Comparison of ENCODE assay signal across 16 cellular contexts in the genomic region with DNA sequence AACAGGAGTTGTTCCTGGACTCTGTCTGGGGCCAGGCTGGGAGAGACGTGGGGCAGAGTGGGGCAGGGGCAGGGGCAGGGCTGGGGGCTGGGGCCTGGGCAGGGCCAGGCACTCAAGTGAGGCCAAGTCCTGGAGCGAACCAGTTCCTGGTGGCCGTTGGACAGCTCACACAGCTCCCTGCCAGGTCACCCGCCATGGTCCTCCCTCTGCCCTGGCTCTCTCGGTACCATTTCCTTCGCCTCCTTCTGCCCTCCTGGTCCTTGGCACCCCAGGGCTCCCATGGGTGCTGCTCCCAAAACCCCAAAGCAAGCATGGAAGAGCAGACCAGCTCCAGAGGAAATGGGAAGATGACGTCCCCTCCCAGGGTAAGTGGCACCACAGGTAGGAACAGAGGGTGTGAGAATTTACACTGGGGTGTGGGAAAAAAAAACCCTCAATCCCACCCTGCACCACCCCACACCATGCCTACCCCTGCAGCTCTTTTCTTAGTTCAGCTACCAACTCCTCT. TPM values are rescaled to one million over a fixed set of nuclear protein-coding genes. Genes with fewer than 3 reads are reported as not detected.
DNase-seq lines count a peak whose midpoint lies in the region; ATAC-seq and TF ChIP-seq lines count a peak whose summit lies in the region.
"Had no signal": no experiment of that assay in that cellular context is flagged by ENCODE, and none has a peak within 500 bp of the region (broad histone marks: within the 10 kb centered on the region; RNA-seq: fewer than 3 reads in every experiment).

A gene with protein sequence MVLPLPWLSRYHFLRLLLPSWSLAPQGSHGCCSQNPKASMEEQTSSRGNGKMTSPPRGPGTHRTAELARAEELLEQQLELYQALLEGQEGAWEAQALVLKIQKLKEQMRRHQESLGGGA (plus strand): TSS at position 142 of the 508 bp plus-strand sequence. CDS start 53 bp downstream, at position 195.

- H3K9me3 ChIP-seq in Panc1 (ENCODE audit: control insufficient read depth, insufficient read depth, low read depth, low read length) (no peaks in the 10 kb centered on the region), psoas muscle (no peaks in the 10 kb centered on the region)

- TF ChIP-seq CTCF in Panc1 (IDR thresholded peaks at IDR 0.05), result no peak
- TF ChIP-seq CTCF in psoas muscle (IDR thresholded peaks at IDR 0.05), result no peak

- POLR2A ChIA-PET in Panc1 (lab: Charles Lee), result no interaction called here

- H3K27me3 ChIP-seq in Panc1 (ENCODE audit: control insufficient read depth, insufficient read depth, low read length), result no peaks in the 10 kb centered on the region
- H3K27me3 ChIP-seq in psoas muscle (ENCODE audit: insufficient read depth in 3 of 3, low read length in 2 of 3), result no peaks in the 10 kb centered on the region

- H3K27ac ChIP-seq in Panc1 (ENCODE audit: low read length) (no peak within 1 kb of the TSS), psoas muscle (no peak within 1 kb of the TSS)

- WGBS in psoas muscle, 3 donors, result 45 to 63% (median 61%) methylated on average over 5 to 7 of the region's 7 CpGs

- H3K4me1 Mint-ChIP-seq in activated CD8-positive, alpha-beta memory T cell treated with anti-CD3 and anti-CD28 coated beads, Interleukin-2, amount 10 ng/mL, durations not matched to agents 7 days and 5 days, result peaks cover 8% of the 10 kb centered on the region

- CTCF ChIA-PET in activated CD8-positive, alpha-beta memory T cell treated with anti-CD3 and anti-CD28 coated beads, Interleukin-2, amount 10 ng/mL, durations not matched to agents 7 days and 5 days (lab: Charles Lee), result interaction anchor here (1.5 kb wide), 1 partner anchor 12 kb away, joined by 5 read pairs; a partner anchor contains a TSS
- CTCF ChIA-PET in Panc1 (lab: Charles Lee), result no interaction called here

- no peak for DNase-seq in activated CD8-positive, alpha-beta memory T cell treated with anti-CD3 and anti-CD28 coated beads, Interleukin-2, amount 10 ng/mL, durations not matched to agents 7 days and 5 days
- no peak for DNase-seq in activated CD8-positive, alpha-beta memory T cell treated with anti-CD3 and anti-CD28 coated beads, Interleukin-2, amount 50 U/mL, for 4 hours
- DNase-seq in Panc1 (ENCODE audit: low read depth, low spot score), result no peak
- no peak for DNase-seq in psoas muscle
- DNase-seq in NCI-H187 treated with DMSO at 0.1 percent for 48 hours (lab: John Stamatoyannopoulos, UW), result no peak
- no peak for DNase-seq in OCI-M2 (lab: John Stamatoyannopoulos, UW; ENCODE audit: unreplicated experiment)
- DNase-seq: effector CD4-positive, alpha-beta T cell; glutamatergic neuron; midbrain; NCI-H1694 treated with DMSO at 0.1 percent for 48 hours; SHP77 treated with DMSO at 0.1 percent for 48 hours had no signal

- in situ Hi-C loops in Panc1 (cut with HindIII; ENCODE audit: low pct_unique_long_range_greater_than_20kb, low sequenced_read_pairs), result no loop called here

- no TSS peak for BruUV-seq in Panc1 (replicated peaks; lab: Mats Ljungman, UMichigan)

- H3K36me3 ChIP-seq in Panc1 (ENCODE audit: control insufficient read depth, insufficient read depth, low read length) (peaks cover 20% of the 10 kb centered on the region; the same call in 1 of the 2 replicates), psoas muscle (ENCODE audit: insufficient read depth in 1 of 2, low read depth in 1 of 2) (peaks cover 10 to 45% of the 10 kb centered on the region in 2 donors)

- intact Hi-C loops in Panc1 (cut with micrococcal nuclease; ENCODE audit: unreplicated experiment), result no loop called here
- intact Hi-C loops in psoas muscle (cut with DNase I), result no loop called here

- H3K4me1 ChIP-seq in Panc1 (ENCODE audit: control insufficient read depth, insufficient read depth, low read length) (peaks cover 4% of the 10 kb centered on the region; the same call in 1 of the 2 replicates), psoas muscle (no peaks in the 10 kb centered on the region)

- peak; percentile 19 for ATAC-seq in activated CD8-positive, alpha-beta memory T cell treated with anti-CD3 and anti-CD28 coated beads, Interleukin-2, amount 10 ng/mL, durations not matched to agents 7 days and 5 days
- peak; percentile 63 for ATAC-seq in Panc1
- peak; percentile 33 for ATAC-seq in esophagus mucosa
- ATAC-seq in psoas muscle, result peak; percentile 28 to 55 (median 40)
- ATAC-seq in GM21825 (IDR thresholded peaks at IDR 0.05; ENCODE audit: unreplicated experiment), result no peak

- no peak within 1 kb of the TSS for H3K27ac Mint-ChIP-seq in activated CD8-positive, alpha-beta memory T cell treated with anti-CD3 and anti-CD28 coated beads, Interleukin-2, amount 10 ng/mL, durations not matched to agents 7 days and 5 days
- H3K27ac Mint-ChIP-seq: activated naive CD4-positive, alpha-beta T cell treated with anti-CD3 and anti-CD28 coated beads, Interleukin-2, amount 50 U/mL, for 24 hours had no signal

- H3K36me3 Mint-ChIP-seq in activated CD8-positive, alpha-beta memory T cell treated with anti-CD3 and anti-CD28 coated beads, Interleukin-2, amount 10 ng/mL, durations not matched to agents 7 days and 5 days, result peaks cover 35% of the 10 kb centered on the region

- no peaks in the 10 kb centered on the region for H3K9me3 Mint-ChIP-seq in activated CD8-positive, alpha-beta memory T cell treated with anti-CD3 and anti-CD28 coated beads, Interleukin-2, amount 10 ng/mL, durations not matched to agents 7 days and 5 days (ENCODE audit: low read depth)
- H3K9me3 Mint-ChIP-seq: activated naive CD4-positive, alpha-beta T cell treated with anti-CD3 and anti-CD28 coated beads, Interleukin-2, amount 50 U/mL, for 24 hours had no signal

- H3K27me3 Mint-ChIP-seq in activated CD8-positive, alpha-beta memory T cell treated with anti-CD3 and anti-CD28 coated beads, Interleukin-2, amount 10 ng/mL, durations not matched to agents 7 days and 5 days, result no peaks in the 10 kb centered on the region
- H3K27me3 Mint-ChIP-seq: activated naive CD4-positive, alpha-beta T cell treated with anti-CD3 and anti-CD28 coated beads, Interleukin-2, amount 50 U/mL, for 24 hours had no signal

- H3K4me3 ChIP-seq in Panc1 (ENCODE audit: low read depth in 2 of 2, low read length in 2 of 2) (no peak within 1 kb of the TSS), psoas muscle (no peak within 1 kb of the TSS)

- H3K4me3 Mint-ChIP-seq in activated CD8-positive, alpha-beta memory T cell treated with anti-CD3 and anti-CD28 coated beads, Interleukin-2, amount 10 ng/mL, durations not matched to agents 7 days and 5 days, result no peak within 1 kb of the TSS
- H3K4me3 Mint-ChIP-seq: activated naive CD4-positive, alpha-beta T cell treated with anti-CD3 and anti-CD28 coated beads, Interleukin-2, amount 50 U/mL, for 24 hours had no signal

RNA-seq across cellular contexts. Expression of the gene that starts here (rescaled TPM):
- total RNA-seq in activated CD8-positive, alpha-beta memory T cell treated with anti-CD3 and anti-CD28 coated beads, Interleukin-2, amount 10 ng/mL, durations not matched to agents 7 days and 5 days, result not detected
- total RNA-seq in Panc1 (2021; ENCODE audit: unreplicated experiment) (not detected), esophagus mucosa (not detected), psoas muscle (not detected)
- 0.23 TPM for polyA plus RNA-seq in Panc1 (2012; ENCODE audit: insufficient read length)
- polyA plus RNA-seq in psoas muscle, result not detected
- total RNA-seq: A673, skeletal muscle tissue had no signal

Comparison
In these comparisons a context has a peak if more than half of its experiments do, and no peak if none do; other contexts are left out.
1. Peak in ATAC-seq in activated CD8-positive, alpha-beta memory T cell treated with anti-CD3 and anti-CD28 coated beads, Interleukin-2, amount 10 ng/mL, durations not matched to agents 7 days and 5 days; RNA of the gene not detected or under 1 TPM.
2. Peak in ATAC-seq in Panc1; RNA of the gene not detected or under 1 TPM.
3. Peak in ATAC-seq in esophagus mucosa; RNA of the gene not detected or under 1 TPM.
4. Peak in ATAC-seq in psoas muscle; RNA of the gene not detected or under 1 TPM.